In genomic region chr9:128323192-128323730, GRCh38 we compare ENCODE assay signal across 8 cellular contexts. TPM values are rescaled to one million over a fixed set of nuclear protein-coding genes. Genes with fewer than 3 reads are reported as not detected.
DNase-seq lines count a peak whose midpoint lies in the region; ATAC-seq, FAIRE-seq and TF ChIP-seq lines count a peak whose summit lies in the region.

No MANE protein-coding gene starts in this region.

- peak overlapping the region; percentile 85 for H3K4me2 ChIP-seq in PC-3 (ENCODE audit: low read length)

- H3K27ac Mint-ChIP-seq in endothelial cell (ENCODE audit: unreplicated experiment), result peak overlapping the region; percentile 73

- DNase-seq in GM12891 (ENCODE audit: insufficient read length, low spot score) (no peak), PC-3 (no peak), endothelial cell (ENCODE audit: low spot score) (no peak), ovary (no peak), H4 (ENCODE audit: low spot score) (no peak), NCI-H2227 (lab: John Stamatoyannopoulos, UW; ENCODE audit: unreplicated experiment) (no peak), D721Med (ENCODE audit: insufficient read length, low spot score) (no peak)

- intact Hi-C loops in PC-3 (cut with micrococcal nuclease), result loop anchor here (2.0 kb wide), 2 partner anchors 18 to 28 kb away; partner anchors contain the start of gene SLC27A4
- intact Hi-C loops in ovary (cut with DNase I), result loop anchor here in 1 of 4 donors (5.0 kb wide), 1 partner anchor 46 kb away; the partner anchor contains the start of genes GOLGA2 and SWI5

- H3K36me3 Mint-ChIP-seq in endothelial cell (ENCODE audit: low read depth, unreplicated experiment), result peaks cover 18% of the 10 kb centered on the region

- H3K9me3 ChIP-seq in PC-3 (ENCODE audit: low read length) (no peaks in the 10 kb centered on the region), ovary (no peaks in the 10 kb centered on the region)

- peaks cover 6% of the 10 kb centered on the region for H3K4me1 Mint-ChIP-seq in endothelial cell (ENCODE audit: unreplicated experiment)

- H3K27me3 Mint-ChIP-seq in endothelial cell (ENCODE audit: unreplicated experiment), result peaks cover 3% of the 10 kb centered on the region

- H3K4me3 Mint-ChIP-seq in endothelial cell (ENCODE audit: unreplicated experiment), result peak overlapping the region; percentile 96

- POLR2A ChIA-PET in PC-3 (lab: Charles Lee; ENCODE audit: unreplicated experiment), result no interaction called here

- FAIRE-seq in GM12891 (lab: Jason Lieb, UNC) (no peak), D721Med (lab: Jason Lieb, UNC) (no peak)

- H4K20me1 ChIP-seq in PC-3 (ENCODE audit: low read length), result no peaks in the 10 kb centered on the region

- H3K9me2 ChIP-seq in PC-3 (replicated peaks; ENCODE audit: low read length), result no peaks in the 10 kb centered on the region

- peaks cover 41% of the 10 kb centered on the region for H3K79me2 ChIP-seq in PC-3 (ENCODE audit: low read length)

- H3K27ac ChIP-seq in PC-3 (ENCODE audit: low read length), result peak overlapping the region; percentile 86
- no peak overlapping the region for H3K27ac ChIP-seq in ovary

- H3K4me1 ChIP-seq in PC-3 (ENCODE audit: insufficient read depth, low read length), result peaks cover 6% of the 10 kb centered on the region; the same call in 1 of the 2 replicates
- peaks cover 8% of the 10 kb centered on the region for H3K4me1 ChIP-seq in ovary (ENCODE audit: insufficient read depth)

- H3K27me3 ChIP-seq in PC-3 (ENCODE audit: low read length), result no peaks in the 10 kb centered on the region
- H3K27me3 ChIP-seq in ovary, result no peaks in the 10 kb centered on the region

- TSS peak; percentile 64 for BruUV-seq in PC-3 (replicated peaks; lab: Mats Ljungman, UMichigan)

- no peaks in the 10 kb centered on the region for H3K9me3 Mint-ChIP-seq in endothelial cell (ENCODE audit: unreplicated experiment)

- TF ChIP-seq CTCF in PC-3 (conservative IDR thresholded peaks at IDR 0.05; ENCODE audit: low read depth, low read length), result no peak
- no peak for TF ChIP-seq CTCF in endothelial cell (IDR thresholded peaks at IDR 0.05; ENCODE audit: unreplicated experiment)
- TF ChIP-seq CTCF in ovary (IDR thresholded peaks at IDR 0.05), result no peak
- no peak for TF ChIP-seq CTCF in D721Med (IDR thresholded peaks at IDR 0.05; ENCODE audit: insufficient read depth, missing control alignments)

- CTCF ChIA-PET in PC-3 (lab: Charles Lee), result no interaction called here

- H3F3A ChIP-seq in PC-3 (ENCODE audit: low read length, unreplicated experiment), result no peaks in the 10 kb centered on the region

- no peak for TF ChIP-seq EP300 in ovary (IDR thresholded peaks at IDR 0.05)

- TF ChIP-seq POLR2A in GM12891 (IDR thresholded peaks at IDR 0.05; ENCODE audit: low read depth, low read length) (no peak), ovary (IDR thresholded peaks at IDR 0.05) (no peak)

- peak overlapping the region; percentile 90 for H2AFZ ChIP-seq in PC-3 (ENCODE audit: low read length)

- WGBS in ovary, 3 donors, result 19 to 24% (median 20%) methylated on average over 16 of the region's 16 CpGs

- H3K36me3 ChIP-seq in PC-3 (ENCODE audit: low read depth, low read length) (peaks cover 4% of the 10 kb centered on the region; the same call in 1 of the 2 replicates), ovary (no peaks in the 10 kb centered on the region)

- H3K4me3 ChIP-seq in PC-3 (ENCODE audit: low read length) (peak overlapping the region; percentile 85), ovary (peak overlapping the region; percentile 86)

- ATAC-seq in PC-3 (no peak), HG03139 (IDR thresholded peaks at IDR 0.05; ENCODE audit: unreplicated experiment) (no peak)

- H3K9ac ChIP-seq in PC-3 (ENCODE audit: low read length), result peak overlapping the region; percentile 95

TF ChIP-seq in GM12891, 5 proteins besides CTCF, POLR2A, EP300 and RAD21:
- 0 out of 2 replicates have a peak, but pooled peaks have one; percentile 2 for TF ChIP-seq POU2F2 (IDR thresholded peaks at IDR 0.05; ENCODE audit: low read depth, low read length)
- no peak for TF ChIP-seq SPI1 (IDR thresholded peaks at IDR 0.05; ENCODE audit: low read depth, low read length)

RNA-seq across cellular contexts. Expression of gene COQ4, which starts 0.6 kb away (rescaled TPM):
- 31.6 TPM for polyA plus RNA-seq in GM12891 (2012; ENCODE audit: low read depth, missing spikeins)
- 28.1 and 31.3 TPM in 2 replicates for total RNA-seq in PC-3 (2014; rRNA removed)
- 46.6 TPM for total RNA-seq in endothelial cell (ENCODE audit: unreplicated experiment)
- 10 to 100 TPM; 24.4 to 75.7 (median 34.2) TPM for total RNA-seq in ovary
- 10 to 100 TPM; 22.0 to 38.0 TPM for polyA plus RNA-seq in ovary
- total RNA-seq in H4 (2014; rRNA removed; shearing (Covaris generic)), result 39.6 and 46.3 TPM in 2 replicates

RNA-seq across cellular contexts. Expression of gene TRUB2, which starts 1.0 kb away (rescaled TPM):
- polyA plus RNA-seq in GM12891 (2012; ENCODE audit: low read depth, missing spikeins), result 18.9 TPM
- total RNA-seq in PC-3 (2014; rRNA removed) (24.9 and 32.2 TPM in 2 replicates), endothelial cell (ENCODE audit: unreplicated experiment) (25.8 TPM), ovary (10 to 100 TPM in 6 of 7 donors, 1 to 10 TPM in 1; 4.6 to 29.4 (median 19.7) TPM)
- 10 to 100 TPM in 1 of 2 donors, 1 to 10 TPM in 1; 9.7 to 20.7 TPM for polyA plus RNA-seq in ovary
- total RNA-seq in H4 (2014; rRNA removed; shearing (Covaris generic)), result 13.8 and 15.6 TPM in 2 replicates

RNA-seq across cellular contexts. Expression of gene SLC27A4, which starts 17.1 kb away (rescaled TPM):
- 4.8 TPM for polyA plus RNA-seq in GM12891 (2012; ENCODE audit: low read depth, missing spikeins)
- total RNA-seq in PC-3 (2014; rRNA removed), result 39.1 and 41.1 TPM in 2 replicates
- 23.0 TPM for total RNA-seq in endothelial cell (ENCODE audit: unreplicated experiment)
- total RNA-seq in ovary, result 10 to 100 TPM in 5 of 7 donors, 1 to 10 TPM in 2; 8.8 to 22.4 (median 11.0) TPM
- polyA plus RNA-seq in ovary, result 1 to 10 TPM; 4.8 to 8.7 TPM
- 15.1 and 21.9 TPM in 2 replicates for total RNA-seq in H4 (2014; rRNA removed; shearing (Covaris generic))

RNA-seq across cellular contexts. Expression of gene SWI5, which starts 47.2 kb away (rescaled TPM):
- polyA plus RNA-seq in GM12891 (2012; ENCODE audit: low read depth, missing spikeins), result 16.7 TPM
- total RNA-seq in PC-3 (2014; rRNA removed), result 63.1 and 66.8 TPM in 2 replicates
- total RNA-seq in endothelial cell (ENCODE audit: unreplicated experiment), result 26.8 TPM
- 10 to 100 TPM; 22.4 to 48.9 (median 29.5) TPM for total RNA-seq in ovary
- 10 to 100 TPM; 34.4 to 46.4 TPM for polyA plus RNA-seq in ovary
- total RNA-seq in H4 (2014; rRNA removed; shearing (Covaris generic)), result 59.5 and 66.7 TPM in 2 replicates

RNA-seq across cellular contexts. Expression of gene GOLGA2, which starts 47.5 kb away (rescaled TPM):
- 23.1 TPM for polyA plus RNA-seq in GM12891 (2012; ENCODE audit: low read depth, missing spikeins)
- 60.5 and 86.1 TPM in 2 replicates for total RNA-seq in PC-3 (2014; rRNA removed)
- total RNA-seq in endothelial cell (ENCODE audit: unreplicated experiment), result 69.4 TPM
- total RNA-seq in ovary, result 100 to 1,000 TPM in 4 of 7 donors, 10 to 100 TPM in 3; 53.2 to 117 (median 107) TPM
- polyA plus RNA-seq in ovary, result 100 to 1,000 TPM in 1 of 2 donors, 10 to 100 TPM in 1; 63.7 to 114 TPM
- 40.3 and 56.0 TPM in 2 replicates for total RNA-seq in H4 (2014; rRNA removed; shearing (Covaris generic))
